ENCODE assay signal across 10 cellular contexts in genomic region chr1:48227165-48228013, GRCh38.
DNase-seq lines count a peak whose midpoint lies in the region; ATAC-seq and TF ChIP-seq lines count a peak whose summit lies in the region.
"Had no signal": no experiment of that assay in that cellular context is flagged by ENCODE, and none has a peak within 500 bp of the region (broad histone marks: within the 10 kb centered on the region; RNA-seq: fewer than 3 reads in every experiment).

No MANE protein-coding gene starts in this region.

- CTCF ChIA-PET in RWPE1 (lab: Yijun Ruan, JAX), result interaction anchor here (0.5 kb wide), 1 partner anchor 14 kb away, joined by 3 read pairs; no protein-coding TSS in a partner anchor

- DNase-seq in GM12864 (ENCODE audit: low read depth), result peak; percentile 35
- DNase-seq in NOMO-1 treated with DMSO at 0.1 percent for 48 hours (lab: John Stamatoyannopoulos, UW; ENCODE audit: unreplicated experiment), result peak; percentile 45
- DNase-seq in islet precursor cell, result peak; percentile 17
- DNase-seq in putamen (ENCODE audit: low spot score), result no peak
- no peak for DNase-seq in NCI-H2227 treated with DMSO at 0.1 percent for 48 hours (lab: John Stamatoyannopoulos, UW)
- DNase-seq in NCI-H524 treated with DMSO at 0.1 percent for 48 hours (lab: John Stamatoyannopoulos, UW), result no peak
- DNase-seq in RWPE1 (ENCODE audit: low spot score), result no peak
- DNase-seq: NCI-H1048 had no signal

- POLR2A ChIA-PET in RWPE1 (lab: Yijun Ruan, JAX; ENCODE audit: low non-redundant PET), result no interaction called here

- TF ChIP-seq CTCF in GM12864 (IDR thresholded peaks at IDR 0.05; ENCODE audit: low read depth, low read length, missing control alignments) (no peak), RWPE1 (conservative IDR thresholded peaks at IDR 0.05; ENCODE audit: low read depth) (no peak)

- no peak overlapping the region for H3K4me3 ChIP-seq in GM12864 (ENCODE audit: low read depth, low read length)
- H3K4me3 ChIP-seq: Peyer's patch had no signal

- peak; percentile 61 for ATAC-seq in GM21529 (IDR thresholded peaks at IDR 0.05; ENCODE audit: unreplicated experiment)

- no peak overlapping the region for H3K27ac ChIP-seq in RWPE1

Comparison
In these comparisons a context has a peak if more than half of its experiments do, and no peak if none do; other contexts are left out.
1. DNase-seq: peak in GM12864 (single experiment), NOMO-1 treated with DMSO at 0.1 percent for 48 hours (single experiment) and islet precursor cell (single experiment); none in putamen (single experiment), NCI-H2227 treated with DMSO at 0.1 percent for 48 hours (single experiment), NCI-H524 treated with DMSO at 0.1 percent for 48 hours (single experiment) and RWPE1 (single experiment).